28 cellular contexts compared by ENCODE assay signal in genomic region chr18:936941-937340, GRCh38. TPM values are rescaled to one million over a fixed set of nuclear protein-coding genes. Genes with fewer than 3 reads are reported as not detected.
"Had no signal": no experiment of that assay in that cellular context is flagged by ENCODE, and none has a peak within 500 bp of the region (broad histone marks: within the 10 kb centered on the region; RNA-seq: fewer than 3 reads in every experiment).

No MANE protein-coding gene starts in this region.

- H3K4me1 Mint-ChIP-seq: stimulated activated effector memory CD8-positive, alpha-beta T cell treated with anti-CD3 and anti-CD28 coated beads, Interleukin-12 subunit alpha, Interleukin-12 subunit beta, amount 100 ng/mL, for 72 hours; stimulated activated memory B cell treated with anti-CD40 and anti-IgM and Interleukin-4, amounts not matched to agents 10 μg/mL and 1 μg/mL and 100 μg/mL, for 72 hours; stimulated activated naive B cell treated with anti-CD40 and anti-IgM and Interleukin-4, amounts not matched to agents 10 μg/mL and 1 μg/mL and 100 μg/mL, for 72 hours; stimulated activated naive CD8-positive, alpha-beta T cell treated with anti-CD3 and anti-CD28 coated beads, Interleukin-15, amount 100 ng/mL, for 72 hours had no signal

- H3K27ac ChIP-seq: stomach, suprapubic skin, testis, thoracic aorta, thyroid gland, tibial artery, tibial nerve, transverse colon, upper lobe of left lung, upper lobe of right lung, uterus, vagina had no signal

- ATAC-seq: stimulated activated effector memory CD8-positive, alpha-beta T cell treated with anti-CD3 and anti-CD28 coated beads, Interleukin-12 subunit alpha, Interleukin-12 subunit beta, amount 100 ng/mL, for 72 hours; stimulated activated memory B cell treated with anti-CD40 and anti-IgM and Interleukin-4, amounts not matched to agents 10 μg/mL and 1 μg/mL and 100 μg/mL, for 72 hours; stimulated activated naive B cell treated with anti-CD40 and anti-IgM and Interleukin-4, amounts not matched to agents 10 μg/mL and 1 μg/mL and 100 μg/mL, for 72 hours; stimulated activated naive CD8-positive, alpha-beta T cell treated with anti-CD3 and anti-CD28 coated beads, Interleukin-15, amount 100 ng/mL, for 72 hours; stimulated activated naive CD8-positive, alpha-beta T cell treated with anti-CD3 and anti-CD28 coated beads, Interleukin-15, Interleukin-2, amounts not matched to agents 100 U/mL and 50 U/mL, for 24 hours; upper lobe of right lung had no signal

- H3K9me3 ChIP-seq: stomach, suprapubic skin, testis, thoracic aorta, thyroid gland, tibial artery, tibial nerve, transverse colon, upper lobe of left lung, upper lobe of right lung, uterus, vagina had no signal

- H3K4me3 ChIP-seq: stomach, suprapubic skin, testis, thoracic aorta, thyroid gland, tibial artery, tibial nerve, transverse colon, upper lobe of left lung, upper lobe of right lung, uterus, vagina had no signal

- H3K27ac Mint-ChIP-seq: stimulated activated effector memory CD8-positive, alpha-beta T cell treated with anti-CD3 and anti-CD28 coated beads, Interleukin-12 subunit alpha, Interleukin-12 subunit beta, amount 100 ng/mL, for 72 hours; stimulated activated memory B cell treated with anti-CD40 and anti-IgM and Interleukin-4, amounts not matched to agents 10 μg/mL and 1 μg/mL and 100 μg/mL, for 72 hours; stimulated activated naive B cell treated with anti-CD40 and anti-IgM and Interleukin-4, amounts not matched to agents 10 μg/mL and 1 μg/mL and 100 μg/mL, for 72 hours; stimulated activated naive CD8-positive, alpha-beta T cell treated with anti-CD3 and anti-CD28 coated beads, Interleukin-15, Interleukin-2, amounts not matched to agents 100 ng/mL and 50 ng/mL, for 24 hours; type B pancreatic cell had no signal

- H3K4me3 Mint-ChIP-seq: stimulated activated effector memory CD8-positive, alpha-beta T cell treated with anti-CD3 and anti-CD28 coated beads, Interleukin-12 subunit alpha, Interleukin-12 subunit beta, amount 100 ng/mL, for 72 hours; stimulated activated memory B cell treated with anti-CD40 and anti-IgM and Interleukin-4, amounts not matched to agents 10 μg/mL and 1 μg/mL and 100 μg/mL, for 72 hours; stimulated activated naive B cell treated with anti-CD40 and anti-IgM and Interleukin-4, amounts not matched to agents 10 μg/mL and 1 μg/mL and 100 μg/mL, for 72 hours; stimulated activated naive CD8-positive, alpha-beta T cell treated with anti-CD3 and anti-CD28 coated beads, Interleukin-15, amount 100 ng/mL, for 72 hours; stimulated activated naive CD8-positive, alpha-beta T cell treated with anti-CD3 and anti-CD28 coated beads, Interleukin-15, Interleukin-2, amounts not matched to agents 100 ng/mL and 50 ng/mL, for 24 hours; type B pancreatic cell had no signal

- H3K9me3 Mint-ChIP-seq: stimulated activated effector memory CD8-positive, alpha-beta T cell treated with anti-CD3 and anti-CD28 coated beads, Interleukin-12 subunit alpha, Interleukin-12 subunit beta, amount 100 ng/mL, for 72 hours; stimulated activated memory B cell treated with anti-CD40 and anti-IgM and Interleukin-4, amounts not matched to agents 10 μg/mL and 1 μg/mL and 100 μg/mL, for 72 hours; stimulated activated naive B cell treated with anti-CD40 and anti-IgM and Interleukin-4, amounts not matched to agents 10 μg/mL and 1 μg/mL and 100 μg/mL, for 72 hours; stimulated activated naive CD8-positive, alpha-beta T cell treated with anti-CD3 and anti-CD28 coated beads, Interleukin-15, amount 100 ng/mL, for 72 hours; stimulated activated naive CD8-positive, alpha-beta T cell treated with anti-CD3 and anti-CD28 coated beads, Interleukin-15, Interleukin-2, amounts not matched to agents 100 ng/mL and 50 ng/mL, for 24 hours; type B pancreatic cell had no signal

- H3K36me3 ChIP-seq: stomach, suprapubic skin, thoracic aorta, thyroid gland, tibial artery, tibial nerve, transverse colon, upper lobe of left lung, upper lobe of right lung, uterus, vagina had no signal

- H3K27me3 Mint-ChIP-seq: stimulated activated memory B cell treated with anti-CD40 and anti-IgM and Interleukin-4, amounts not matched to agents 10 μg/mL and 1 μg/mL and 100 μg/mL, for 72 hours had no signal

- H3K36me3 Mint-ChIP-seq: stimulated activated effector memory CD8-positive, alpha-beta T cell treated with anti-CD3 and anti-CD28 coated beads, Interleukin-12 subunit alpha, Interleukin-12 subunit beta, amount 100 ng/mL, for 72 hours; stimulated activated memory B cell treated with anti-CD40 and anti-IgM and Interleukin-4, amounts not matched to agents 10 μg/mL and 1 μg/mL and 100 μg/mL, for 72 hours; stimulated activated naive B cell treated with anti-CD40 and anti-IgM and Interleukin-4, amounts not matched to agents 10 μg/mL and 1 μg/mL and 100 μg/mL, for 72 hours; type B pancreatic cell had no signal

- H3K4me1 ChIP-seq: stomach, suprapubic skin, testis, thyroid gland, tibial artery, tibial nerve, transverse colon, upper lobe of left lung, upper lobe of right lung, uterus, vagina had no signal

- H3K27me3 ChIP-seq: suprapubic skin, testis, thyroid gland, tibial artery, tibial nerve, transverse colon, upper lobe of left lung, upper lobe of right lung, uterus, vagina had no signal

- DNase-seq: stimulated activated CD4-positive, alpha-beta T cell treated with anti-CD3 and anti-CD28 coated beads, Interleukin-2, amount 100 ng/mL, for 48 hours; stimulated activated CD4-positive, alpha-beta T cell treated with anti-CD3 and anti-CD28 coated beads, Interleukin-4, amount 100 ng/mL, for 1 hour; stimulated activated CD4-positive, alpha-beta T cell treated with anti-CD3 and anti-CD28 coated beads, Interleukin-4, amount 100 ng/mL, for 24 hours; stimulated activated CD4-positive, alpha-beta T cell treated with anti-CD3 and anti-CD28 coated beads, Interleukin-4, amount 100 ng/mL, for 4 hours; stimulated activated CD8-positive, alpha-beta memory T cell treated with anti-CD3 and anti-CD28 coated beads, Interleukin-4, amount 100 ng/mL, for 48 hours; stimulated activated naive B cell treated with anti-CD40 and anti-IgM and Interleukin-4, amounts not matched to agents 10 μg/mL and 1 μg/mL and 100 μg/mL, for 72 hours; stimulated activated naive CD4-positive, alpha-beta T cell; stimulated activated naive CD4-positive, alpha-beta T cell treated with Interleukin-2 at 50 U/mL for 16 hours; stimulated activated naive CD8-positive, alpha-beta T cell treated with anti-CD3 and anti-CD28 coated beads, Interleukin-15, amount 100 ng/mL, for 72 hours; stimulated activated naive CD8-positive, alpha-beta T cell treated with anti-CD3 and anti-CD28 coated beads, Interleukin-15, Interleukin-2, amounts not matched to agents 100 U/mL and 50 U/mL, for 24 hours; stomach; substantia nigra; testis; thyroid gland; tibial artery; transverse colon; trophoblast cell; upper lobe of right lung; uterus had no signal

RNA-seq across cellular contexts. Expression of gene ADCYAP1, which starts 32.3 kb away (rescaled TPM):
- total RNA-seq: suprapubic skin had no signal
